Comparison of ENCODE assay signal across 8 cellular contexts in the genomic region with DNA sequence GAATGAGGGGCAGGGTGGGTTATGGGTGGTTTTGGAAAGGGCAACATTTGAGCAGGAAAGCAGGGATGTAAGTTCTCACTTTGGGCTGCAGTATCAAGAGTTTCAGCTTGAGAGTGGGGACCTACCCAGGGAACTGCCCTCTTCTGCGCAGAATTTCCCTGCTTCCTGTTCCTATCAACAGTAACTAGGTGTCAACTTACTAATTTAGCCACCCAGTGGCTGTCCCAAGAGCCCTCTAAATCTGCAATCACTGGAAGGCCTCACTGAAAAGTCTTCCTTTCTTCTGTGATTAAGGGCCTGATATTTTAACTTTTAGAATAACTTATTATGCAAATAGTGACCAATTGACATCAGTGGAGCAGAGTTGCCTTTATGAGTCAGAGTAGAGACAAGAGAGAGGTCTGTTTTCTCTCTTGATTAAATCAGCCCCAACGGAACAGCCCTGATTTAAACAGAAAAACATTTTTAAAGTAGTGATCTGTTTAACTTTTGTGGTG.
DNase-seq lines count a peak whose midpoint lies in the region; ATAC-seq and TF ChIP-seq lines count a peak whose summit lies in the region.

No MANE protein-coding gene starts in this region.

- TF ChIP-seq CTCF in fibroblast of mammary gland (conservative IDR thresholded peaks at IDR 0.05; ENCODE audit: control insufficient read depth, insufficient read depth, low read depth, low read length) = no peak

- H3K9me3 Mint-ChIP-seq in activated CD8-positive, alpha-beta memory T cell treated with anti-CD3 and anti-CD28 coated beads, Interleukin-2, amount 10 ng/mL, durations not matched to agents 7 days and 5 days (ENCODE audit: low read depth) = no peaks in the 10 kb centered on the region
- H3K9me3 Mint-ChIP-seq in naive thymus-derived CD4-positive, alpha-beta T cell = peaks cover 0 to 3% (median 0%) of the 10 kb centered on the region in 11 donors

- no peak overlapping the region for H3K27ac ChIP-seq in naive thymus-derived CD4-positive, alpha-beta T cell (ENCODE audit: low read depth, low read length)

- H3K4me3 Mint-ChIP-seq in activated CD8-positive, alpha-beta memory T cell treated with anti-CD3 and anti-CD28 coated beads, Interleukin-2, amount 10 ng/mL, durations not matched to agents 7 days and 5 days = no peak overlapping the region
- H3K4me3 Mint-ChIP-seq in naive thymus-derived CD4-positive, alpha-beta T cell = no peak overlapping the region

- H3K4me1 Mint-ChIP-seq in activated CD8-positive, alpha-beta memory T cell treated with anti-CD3 and anti-CD28 coated beads, Interleukin-2, amount 10 ng/mL, durations not matched to agents 7 days and 5 days = peaks cover 73% of the 10 kb centered on the region
- peaks cover 39 to 80% (median 65%) of the 10 kb centered on the region in 7 donors for H3K4me1 Mint-ChIP-seq in naive thymus-derived CD4-positive, alpha-beta T cell

- peak overlapping the region; percentile 9 for H3K4me3 ChIP-seq in fibroblast of mammary gland (ENCODE audit: control insufficient read depth, low read depth, low read length)
- no peak overlapping the region for H3K4me3 ChIP-seq in naive thymus-derived CD4-positive, alpha-beta T cell (ENCODE audit: low read length)

- CTCF ChIA-PET in activated CD8-positive, alpha-beta memory T cell treated with anti-CD3 and anti-CD28 coated beads, Interleukin-2, amount 10 ng/mL, durations not matched to agents 7 days and 5 days (lab: Charles Lee) = interaction anchor here (1.1 to 5.5 kb wide), 7 partner anchors 9 to 198 kb away, joined by 3 to 42 read pairs (median 6); no protein-coding TSS in a partner anchor
- CTCF ChIA-PET in naive thymus-derived CD4-positive, alpha-beta T cell (lab: Charles Lee) = interaction anchor here (1.0 to 2.8 kb wide), 3 partner anchors 10 to 209 kb away, joined by 3 to 16 read pairs (median 3); no protein-coding TSS in a partner anchor

- H3K27me3 Mint-ChIP-seq in activated CD8-positive, alpha-beta memory T cell treated with anti-CD3 and anti-CD28 coated beads, Interleukin-2, amount 10 ng/mL, durations not matched to agents 7 days and 5 days = no peaks in the 10 kb centered on the region
- H3K27me3 Mint-ChIP-seq in naive thymus-derived CD4-positive, alpha-beta T cell = no peaks in the 10 kb centered on the region

- H3K36me3 Mint-ChIP-seq in activated CD8-positive, alpha-beta memory T cell treated with anti-CD3 and anti-CD28 coated beads, Interleukin-2, amount 10 ng/mL, durations not matched to agents 7 days and 5 days = peaks cover 3% of the 10 kb centered on the region
- H3K36me3 Mint-ChIP-seq in naive thymus-derived CD4-positive, alpha-beta T cell = peaks cover 0 to 4% (median 0%) of the 10 kb centered on the region in 5 donors

- no peaks in the 10 kb centered on the region for H3K9me3 ChIP-seq in naive thymus-derived CD4-positive, alpha-beta T cell (ENCODE audit: control insufficient read depth in 2 of 3, low read length in 3 of 3)

- H3K36me3 ChIP-seq in naive thymus-derived CD4-positive, alpha-beta T cell (ENCODE audit: control insufficient read depth in 2 of 3, insufficient read depth in 3 of 3, low read length in 3 of 3) = no peaks in the 10 kb centered on the region

- POLR2A ChIA-PET in naive thymus-derived CD4-positive, alpha-beta T cell (lab: Charles Lee) = interaction anchor here (0.6 to 3.2 kb wide), 7 partner anchors 8 to 117 kb away, joined by 3 to 12 read pairs (median 4); no protein-coding TSS in a partner anchor

- H3K27me3 ChIP-seq in naive thymus-derived CD4-positive, alpha-beta T cell (ENCODE audit: control insufficient read depth in 2 of 2, insufficient read depth in 2 of 2, low read length in 2 of 2) = no peaks in the 10 kb centered on the region

- peak overlapping the region; percentile 71 for H3K27ac Mint-ChIP-seq in activated CD8-positive, alpha-beta memory T cell treated with anti-CD3 and anti-CD28 coated beads, Interleukin-2, amount 10 ng/mL, durations not matched to agents 7 days and 5 days
- peak overlapping the region in 1 of 9 donors; percentile 59 for H3K27ac Mint-ChIP-seq in naive thymus-derived CD4-positive, alpha-beta T cell

- intact Hi-C loops in naive thymus-derived CD4-positive, alpha-beta T cell (cut with micrococcal nuclease) = no loop called here

- peaks cover 36 to 59% of the 10 kb centered on the region in 2 donors for H3K4me1 ChIP-seq in naive thymus-derived CD4-positive, alpha-beta T cell (ENCODE audit: control insufficient read depth in 2 of 2, insufficient read depth in 2 of 2, low read length in 2 of 2)

- DNase-seq in activated CD8-positive, alpha-beta memory T cell treated with anti-CD3 and anti-CD28 coated beads, Interleukin-2, amount 10 ng/mL, durations not matched to agents 7 days and 5 days = no peak
- no peak for DNase-seq in activated CD8-positive, alpha-beta memory T cell treated with anti-CD3 and anti-CD28 coated beads, Interleukin-2, amount 50 U/mL, for 4 hours
- DNase-seq in NOMO-1 (lab: John Stamatoyannopoulos, UW; ENCODE audit: unreplicated experiment in 2 of 2) (peak; percentile 40 to 66), fibroblast of mammary gland (ENCODE audit: low read depth) (peak; percentile 88), DMS53 (lab: John Stamatoyannopoulos, UW) (no peak), ecto neural progenitor cell (ENCODE audit: low spot score) (no peak)
- DNase-seq in naive thymus-derived CD4-positive, alpha-beta T cell = no peak

- peak; percentile 16 for ATAC-seq in activated CD8-positive, alpha-beta memory T cell treated with anti-CD3 and anti-CD28 coated beads, Interleukin-2, amount 10 ng/mL, durations not matched to agents 7 days and 5 days
- ATAC-seq in HG02610 (IDR thresholded peaks at IDR 0.05; ENCODE audit: unreplicated experiment) = peak; percentile 88
- ATAC-seq in naive thymus-derived CD4-positive, alpha-beta T cell = no peak

Comparison
In these comparisons a context has a peak if more than half of its experiments do, and no peak if none do; other contexts are left out.
1. DNase-seq: peak in NOMO-1 (2 of 2) and fibroblast of mammary gland (single experiment); none in activated CD8-positive, alpha-beta memory T cell treated with anti-CD3 and anti-CD28 coated beads, Interleukin-2, amount 10 ng/mL, durations not matched to agents 7 days and 5 days (single experiment), activated CD8-positive, alpha-beta memory T cell treated with anti-CD3 and anti-CD28 coated beads, Interleukin-2, amount 50 U/mL, for 4 hours (single experiment), naive thymus-derived CD4-positive, alpha-beta T cell (0 of 9), DMS53 (single experiment) and ecto neural progenitor cell (single experiment).